18 cellular contexts compared by ENCODE assay signal in the genomic region with DNA sequence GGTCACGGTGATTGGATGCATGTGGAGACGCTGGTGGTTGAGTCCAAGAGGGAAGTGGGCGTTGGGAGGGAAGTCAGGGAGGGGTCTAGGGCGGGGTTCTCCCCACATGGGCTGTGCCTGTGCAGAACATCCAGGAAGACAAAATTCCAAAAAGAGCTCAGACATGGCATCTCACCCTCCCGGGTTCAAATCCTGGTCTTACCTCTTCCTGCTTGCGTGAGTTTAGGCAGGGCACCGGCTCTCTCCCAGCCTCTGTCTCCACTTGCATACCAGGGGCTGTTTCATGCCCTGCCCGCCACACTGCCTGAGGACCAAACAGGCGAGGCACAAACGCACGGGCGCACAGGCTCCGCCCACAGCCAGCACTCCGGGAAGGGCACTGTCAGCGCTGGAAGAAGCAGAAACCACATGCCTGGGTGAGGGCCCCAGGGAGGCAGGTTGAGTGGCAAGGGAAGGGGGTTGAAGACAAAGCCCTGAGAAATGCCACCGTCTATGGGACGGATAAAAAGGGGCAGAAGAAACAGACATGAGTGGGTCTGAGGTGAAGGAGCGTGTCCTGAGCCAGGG.
DNase-seq lines count a peak whose midpoint lies in the region; ATAC-seq and TF ChIP-seq lines count a peak whose summit lies in the region.
"Had no signal": no experiment of that assay in that cellular context is flagged by ENCODE, and none has a peak within 500 bp of the region (broad histone marks: within the 10 kb centered on the region; RNA-seq: fewer than 3 reads in every experiment).

No MANE protein-coding gene starts in this region.

- H3K4me1 ChIP-seq in right atrium auricular region (no peaks in the 10 kb centered on the region), heart left ventricle (no peaks in the 10 kb centered on the region), Peyer's patch (no peaks in the 10 kb centered on the region)

- no peak for ATAC-seq in heart left ventricle

- H3K4me1 Mint-ChIP-seq in mesothelial cell of epicardium (peaks cover 2% of the 10 kb centered on the region), CD14-positive monocyte (no peaks in the 10 kb centered on the region)

- H3K27ac ChIP-seq in right atrium auricular region: no peak overlapping the region
- H3K27ac ChIP-seq in heart left ventricle: no peak overlapping the region
- H3K27ac ChIP-seq in Peyer's patch: no peak overlapping the region
- H3K27ac ChIP-seq: PC-9, SK-N-MC had no signal

- H3K9me3 ChIP-seq in right atrium auricular region: no peaks in the 10 kb centered on the region
- H3K9me3 ChIP-seq in heart left ventricle: no peaks in the 10 kb centered on the region
- H3K9me3 ChIP-seq in Peyer's patch: no peaks in the 10 kb centered on the region

- H3K27ac Mint-ChIP-seq in mesothelial cell of epicardium: no peak overlapping the region
- no peak overlapping the region for H3K27ac Mint-ChIP-seq in CD14-positive monocyte
- H3K27ac Mint-ChIP-seq: CD4-positive, alpha-beta T cell had no signal

- TF ChIP-seq CTCF in right atrium auricular region (IDR thresholded peaks at IDR 0.05) (no peak), heart left ventricle (IDR thresholded peaks at IDR 0.05) (no peak), Peyer's patch (IDR thresholded peaks at IDR 0.05) (no peak), mesothelial cell of epicardium (IDR thresholded peaks at IDR 0.05; ENCODE audit: unreplicated experiment) (no peak), CD14-positive monocyte (IDR thresholded peaks at IDR 0.05) (no peak)

- H3K36me3 ChIP-seq in right atrium auricular region: no peaks in the 10 kb centered on the region
- no peaks in the 10 kb centered on the region for H3K36me3 ChIP-seq in heart left ventricle
- no peaks in the 10 kb centered on the region for H3K36me3 ChIP-seq in Peyer's patch

- H3K4me3 Mint-ChIP-seq in mesothelial cell of epicardium: no peak overlapping the region
- H3K4me3 Mint-ChIP-seq in CD14-positive monocyte: no peak overlapping the region
- H3K4me3 Mint-ChIP-seq: CD4-positive, alpha-beta T cell had no signal

- peak; percentile 32 for DNase-seq in right atrium auricular region (ENCODE audit: low spot score)
- DNase-seq in heart left ventricle: no peak
- peak in 2 of 3 donors; percentile 25 to 34 for DNase-seq in Peyer's patch
- DNase-seq in mesothelial cell of epicardium (ENCODE audit: low spot score in 2 of 2, unreplicated experiment in 2 of 2): peak; percentile 8 to 11
- no peak for DNase-seq in CD14-positive monocyte (ENCODE audit: low spot score)
- no peak for DNase-seq in SK-N-DZ (ENCODE audit: low spot score)
- no peak for DNase-seq in DMS79 treated with DMSO at 0.1 percent for 48 hours (lab: John Stamatoyannopoulos, UW)
- DNase-seq: ACHN; AML-193; CD4-positive, alpha-beta T cell; H7; NCI-H1105; NCI-H1694; NCI-H2171; NCI-H510A; NCI-H82; PC-9 had no signal

- 68 to 77% (median 74%) methylated on average over 18 of the region's 18 CpGs for whole genome bisulfite sequencing in heart left ventricle, 4 donors

- no peaks in the 10 kb centered on the region for H3K9me3 Mint-ChIP-seq in mesothelial cell of epicardium
- peaks cover 0 to 7% (median 3%) of the 10 kb centered on the region in 7 donors for H3K9me3 Mint-ChIP-seq in CD14-positive monocyte
- H3K9me3 Mint-ChIP-seq: CD4-positive, alpha-beta T cell had no signal

- H3K4me3 ChIP-seq in right atrium auricular region: no peak overlapping the region
- H3K4me3 ChIP-seq in heart left ventricle: no peak overlapping the region
- no peak overlapping the region for H3K4me3 ChIP-seq in Peyer's patch
- H3K4me3 ChIP-seq: PC-9, SK-N-MC had no signal

- H3K27me3 ChIP-seq in right atrium auricular region (no peaks in the 10 kb centered on the region), heart left ventricle (peaks cover 0 to 62% (median 11%) of the 10 kb centered on the region in 9 donors), Peyer's patch (no peaks in the 10 kb centered on the region)

- H3K27me3 Mint-ChIP-seq in mesothelial cell of epicardium (ENCODE audit: low read depth) (peaks cover 30% of the 10 kb centered on the region), CD14-positive monocyte (ENCODE audit: low read depth in 3 of 3) (peaks cover 0 to 6% (median 4%) of the 10 kb centered on the region in 3 donors)

- TF ChIP-seq POLR2A in heart left ventricle (IDR thresholded peaks at IDR 0.05) (no peak), Peyer's patch (IDR thresholded peaks at IDR 0.05) (no peak)

- H3K36me3 Mint-ChIP-seq in mesothelial cell of epicardium (no peaks in the 10 kb centered on the region), CD14-positive monocyte (no peaks in the 10 kb centered on the region)

- intact Hi-C loops in heart left ventricle (cut with DNase I) (no loop called here), CD14-positive monocyte (cut with micrococcal nuclease) (no loop called here)

Comparison
In these comparisons a context has a peak if more than half of its experiments do, and no peak if none do; other contexts are left out.
1. DNase-seq: peak in right atrium auricular region (single experiment), Peyer's patch (2 of 3) and mesothelial cell of epicardium (2 of 2); none in heart left ventricle (0 of 5), CD14-positive monocyte (single experiment), SK-N-DZ (single experiment) and DMS79 treated with DMSO at 0.1 percent for 48 hours (single experiment).